Comparison of ENCODE assay signal across 10 cellular contexts in the genomic region with DNA sequence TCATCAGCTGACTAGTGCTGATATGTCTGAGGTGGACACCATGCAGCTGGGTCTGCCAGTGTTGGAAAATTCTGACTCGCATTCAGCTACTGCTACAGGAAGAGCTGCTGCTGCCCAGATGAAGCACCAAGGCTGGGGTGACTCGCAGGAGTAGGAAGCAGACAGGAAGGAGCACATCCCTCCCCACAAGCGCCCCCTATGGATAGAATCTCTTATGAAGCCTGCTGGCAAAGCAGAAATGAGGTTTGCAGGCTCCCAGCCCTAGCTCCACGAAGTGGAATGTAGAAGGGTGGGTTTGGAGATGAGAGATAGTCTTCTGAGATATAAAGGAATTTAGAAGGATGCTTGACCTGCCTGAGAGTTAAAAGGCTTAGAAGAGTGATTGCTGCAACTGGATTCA.
A peak's percentile ranks its signal among the peaks of the same experiment; 100 is the strongest.
DNase-seq lines count a peak whose midpoint lies in the region; ATAC-seq and TF ChIP-seq lines count a peak whose summit lies in the region.
"Had no signal": no experiment of that assay in that cellular context is flagged by ENCODE, and none has a peak within 500 bp of the region (broad histone marks: within the 10 kb centered on the region; RNA-seq: fewer than 3 reads in every experiment).

No MANE protein-coding gene starts in this region.

- no peak overlapping the region for H3K18ac ChIP-seq in IMR-90 (ENCODE audit: low read depth, low read length)

- H2BK20ac ChIP-seq in IMR-90 (ENCODE audit: low read depth, low read length), result no peak overlapping the region

- H3K27me3 Mint-ChIP-seq in neural crest cell (ENCODE audit: low read depth), result no peaks in the 10 kb centered on the region
- H3K27me3 Mint-ChIP-seq: activated T-cell treated with anti-CD3 and anti-CD28 coated beads, Interleukin-2, amount 50 U/mL, for 24 hours; T-helper 17 cell had no signal

- H3K9me3 Mint-ChIP-seq in neural crest cell, result no peaks in the 10 kb centered on the region

- no peaks in the 10 kb centered on the region for H4K20me1 ChIP-seq in IMR-90 (ENCODE audit: insufficient read depth, low read length)
- no peaks in the 10 kb centered on the region for H4K20me1 ChIP-seq in mammary epithelial cell (ENCODE audit: insufficient read depth, low read length)

- H3K27me3 ChIP-seq in GM06990 (replicated peaks; ENCODE audit: control insufficient read depth, insufficient read depth, low read length) (no peaks in the 10 kb centered on the region; the same call in 1 of the 2 replicates), IMR-90 (ENCODE audit: control insufficient read depth, insufficient read depth, low read length) (no peaks in the 10 kb centered on the region), mammary epithelial cell (ENCODE audit: insufficient read depth, low read length) (no peaks in the 10 kb centered on the region)
- H3K27me3 ChIP-seq: stomach had no signal

- H3K79me1 ChIP-seq in IMR-90 (ENCODE audit: low read depth in 1 of 2, low read length in 2 of 2), result no peaks in the 10 kb centered on the region

- H3K14ac ChIP-seq in IMR-90 (replicated peaks; ENCODE audit: low read depth, low read length), result no peak overlapping the region

- no peak overlapping the region for H4K8ac ChIP-seq in IMR-90 (ENCODE audit: low read depth in 2 of 2, low read length in 2 of 2)

- peaks cover 18% of the 10 kb centered on the region for H3K4me1 Mint-ChIP-seq in neural crest cell
- H3K4me1 Mint-ChIP-seq: T-helper 17 cell had no signal

- H3K36me3 ChIP-seq in GM06990 (ENCODE audit: control insufficient read depth, insufficient read depth, low read length), result no peaks in the 10 kb centered on the region
- no peaks in the 10 kb centered on the region for H3K36me3 ChIP-seq in IMR-90 (ENCODE audit: control insufficient read depth, insufficient read depth, low read length)
- no peaks in the 10 kb centered on the region for H3K36me3 ChIP-seq in mammary epithelial cell (ENCODE audit: insufficient read depth, low read length)
- H3K36me3 ChIP-seq: stomach had no signal

- H3K4me3 Mint-ChIP-seq in neural crest cell, result no peak overlapping the region
- H3K4me3 Mint-ChIP-seq: activated T-cell treated with anti-CD3 and anti-CD28 coated beads, Interleukin-2, amount 50 U/mL, for 24 hours; T-helper 17 cell had no signal

- no peak for TF ChIP-seq RAD21 in IMR-90 (IDR thresholded peaks at IDR 0.05; ENCODE audit: low read length)

- TF ChIP-seq CTCF in GM06990 (IDR thresholded peaks at IDR 0.05; ENCODE audit: insufficient read depth, low read length, poor library complexity, severe bottlenecking) (peak; percentile 27), IMR-90 (conservative IDR thresholded peaks at IDR 0.05; ENCODE audit: low read depth, low read length) (no peak), mammary epithelial cell (conservative IDR thresholded peaks at IDR 0.05 in 1 of 2, IDR thresholded peaks at IDR 0.05 in 1 of 2; ENCODE audit: extremely low read depth in 1 of 2, insufficient read depth in 1 of 2, low read depth in 1 of 2, low read length in 2 of 2) (no peak), neural crest cell (conservative IDR thresholded peaks at IDR 0.05) (peak; percentile 45)

- H2BK5ac ChIP-seq in IMR-90 (ENCODE audit: low read depth, low read length, poor library complexity, severe bottlenecking), result no peak overlapping the region

- H3K79me2 ChIP-seq in mammary epithelial cell (ENCODE audit: insufficient read depth, low read length), result no peaks in the 10 kb centered on the region

- no peak overlapping the region for H2BK120ac ChIP-seq in IMR-90 (ENCODE audit: low read depth, low read length)

- no peak overlapping the region for H3K27ac Mint-ChIP-seq in neural crest cell (ENCODE audit: unreplicated experiment)
- H3K27ac Mint-ChIP-seq: activated T-cell treated with anti-CD3 and anti-CD28 coated beads, Interleukin-2, amount 50 U/mL, for 24 hours; T-helper 17 cell had no signal

- no peak overlapping the region for H2AK5ac ChIP-seq in IMR-90 (ENCODE audit: low read depth, low read length)

- H3K4me2 ChIP-seq in IMR-90 (ENCODE audit: low read depth, low read length) (no peak overlapping the region), mammary epithelial cell (ENCODE audit: insufficient read depth, low read depth, low read length) (no peak overlapping the region)

- no peaks in the 10 kb centered on the region for H3K36me3 Mint-ChIP-seq in neural crest cell (ENCODE audit: low read depth)

- POLR2A ChIA-PET in IMR-90 (lab: Charles Lee; ENCODE audit: unreplicated experiment), result no interaction called here

- no peak overlapping the region for H3K23ac ChIP-seq in IMR-90 (ENCODE audit: low read depth, low read length)

- no peak overlapping the region for H4K91ac ChIP-seq in IMR-90 (ENCODE audit: insufficient read depth, low read depth, low read length)

- H2BK15ac ChIP-seq in IMR-90 (ENCODE audit: low read depth, low read length), result no peak overlapping the region

- H3K9me1 ChIP-seq in IMR-90 (ENCODE audit: insufficient read depth, low read length), result no peaks in the 10 kb centered on the region

- in situ Hi-C loops in IMR-90 (cut with MboI; ENCODE audit: low sequenced_read_pairs), result no loop called here
- in situ Hi-C loops in mammary epithelial cell (cut with MboI; ENCODE audit: low sequenced_read_pairs in 2 of 2), result loop anchor here (25.0 kb wide), 2 partner anchors 350 to 950 kb away; no protein-coding TSS in a partner anchor

- no peak overlapping the region for H4K5ac ChIP-seq in IMR-90 (ENCODE audit: low read depth, low read length)

- H2AK9ac ChIP-seq in IMR-90 (replicated peaks; ENCODE audit: low read depth, low read length, poor library complexity), result no peak overlapping the region

- BruUV-seq in IMR-90 (replicated peaks; lab: Mats Ljungman, UMichigan) (no TSS peak), mammary epithelial cell (replicated peaks; lab: Mats Ljungman, UMichigan) (no TSS peak)

- H3K4me3 ChIP-seq in GM06990 (replicated peaks; ENCODE audit: low read depth, low read length) (no peak overlapping the region), IMR-90 (ENCODE audit: insufficient read depth, low read depth, low read length) (no peak overlapping the region), mammary epithelial cell (replicated peaks in 1 of 3; ENCODE audit: insufficient read depth in 1 of 3, low read depth in 2 of 3, low read length in 3 of 3) (no peak overlapping the region)
- H3K4me3 ChIP-seq: stomach had no signal

- H3K9me3 ChIP-seq in IMR-90 (ENCODE audit: control insufficient read depth, insufficient read depth, low read length) (0 out of 2 replicates have a peak, but pooled peaks cover 3% of the 10 kb centered on the region), mammary epithelial cell (replicated peaks; ENCODE audit: insufficient read depth, low read length) (peaks cover 4% of the 10 kb centered on the region)
- H3K9me3 ChIP-seq: stomach had no signal

- no peak for ATAC-seq in IMR-90 (ENCODE audit: low read depth)
- no peak for ATAC-seq in HG03108 (IDR thresholded peaks at IDR 0.05; ENCODE audit: unreplicated experiment)
- ATAC-seq in GM21576 (IDR thresholded peaks at IDR 0.05; ENCODE audit: unreplicated experiment), result no peak
- ATAC-seq: T-helper 17 cell had no signal

- no peak overlapping the region for H3K9ac ChIP-seq in IMR-90 (ENCODE audit: low read depth, low read length)
- H3K9ac ChIP-seq in mammary epithelial cell (ENCODE audit: insufficient read depth, low read length), result no peak overlapping the region

- TF ChIP-seq POLR2A in IMR-90 (IDR thresholded peaks at IDR 0.05; ENCODE audit: low read depth, low read length), result no peak

- no peak overlapping the region for H3K56ac ChIP-seq in IMR-90 (ENCODE audit: extremely low read depth, insufficient read depth, low read length)

- H3K4me1 ChIP-seq in IMR-90 (ENCODE audit: control insufficient read depth, insufficient read depth, low read length) (no peaks in the 10 kb centered on the region), mammary epithelial cell (ENCODE audit: insufficient read depth, low read length) (no peaks in the 10 kb centered on the region)
- H3K4me1 ChIP-seq: stomach had no signal

- no peak overlapping the region for H3K27ac ChIP-seq in IMR-90 (ENCODE audit: insufficient read depth, low read length)
- H3K27ac ChIP-seq in mammary epithelial cell (ENCODE audit: insufficient read depth, low read depth, low read length), result no peak overlapping the region
- H3K27ac ChIP-seq: stomach had no signal

- WGBS in IMR-90 (ENCODE audit: extremely low coverage in 2 of 2, insufficient read length in 1 of 2), 2 experiments, result no CpG with 5 or more reads among the region's 4 CpGs
- 82% methylated on average over 3 of the region's 4 CpGs for WGBS in mammary epithelial cell (ENCODE audit: low coverage, missing lambda C conversion rate)

- DNase-seq in GM06990 (ENCODE audit: extremely low read depth, insufficient read length), result no peak
- DNase-seq in IMR-90, result peak; percentile 11
- DNase-seq in mammary epithelial cell, result peak; percentile 15
- DNase-seq in neural crest cell (ENCODE audit: low read depth, low spot score), result no peak
- DNase-seq in NCI-H2171 (lab: John Stamatoyannopoulos, UW), result no peak
- DNase-seq: activated T-cell treated with anti-CD3 and anti-CD28 coated beads, Interleukin-2, amount 50 U/mL, for 24 hours; stomach; T-helper 17 cell had no signal

- CTCF ChIA-PET in IMR-90 (lab: Yijun Ruan, JAX) (interaction anchor here (1.0 to 1.1 kb wide), 2 partner anchors 12 to 132 kb away, joined by 3 read pairs; no protein-coding TSS in a partner anchor), mammary epithelial cell (lab: Charles Lee; ENCODE audit: low non-redundant PET) (interaction anchor here (0.7 kb wide), 1 partner anchor 691 kb away, joined by 3 read pairs; no protein-coding TSS in a partner anchor)

- intact Hi-C loops in IMR-90 (cut with micrococcal nuclease), result no loop called here
- intact Hi-C loops in mammary epithelial cell (cut with micrococcal nuclease), result no loop called here

- dilution Hi-C loops in IMR-90 (cut with HindIII; ENCODE audit: low sequenced_read_pairs, unreplicated experiment) (no loop called here), mammary epithelial cell (cut with HindIII; ENCODE audit: low sequenced_read_pairs) (no loop called here)

- H2AFZ ChIP-seq in IMR-90 (replicated peaks; ENCODE audit: low read length, poor library complexity) (peak overlapping the region; percentile 36), mammary epithelial cell (ENCODE audit: low read depth, low read length) (no peak overlapping the region)

- no peak overlapping the region for H3K4ac ChIP-seq in IMR-90 (ENCODE audit: low read depth, low read length)

TF ChIP-seq in IMR-90, 13 proteins besides CTCF, POLR2A, EP300 and RAD21 (continues in another document):
- no peak for TF ChIP-seq FOS (IDR thresholded peaks at IDR 0.05; ENCODE audit: low read depth, low read length)
- TF ChIP-seq RCOR1 (IDR thresholded peaks at IDR 0.05; ENCODE audit: insufficient replicate concordance, low read length), result no peak
- no peak for TF ChIP-seq CHD1 (IDR thresholded peaks at IDR 0.05; ENCODE audit: low read depth, low read length)
- TF ChIP-seq, protein P1, sequence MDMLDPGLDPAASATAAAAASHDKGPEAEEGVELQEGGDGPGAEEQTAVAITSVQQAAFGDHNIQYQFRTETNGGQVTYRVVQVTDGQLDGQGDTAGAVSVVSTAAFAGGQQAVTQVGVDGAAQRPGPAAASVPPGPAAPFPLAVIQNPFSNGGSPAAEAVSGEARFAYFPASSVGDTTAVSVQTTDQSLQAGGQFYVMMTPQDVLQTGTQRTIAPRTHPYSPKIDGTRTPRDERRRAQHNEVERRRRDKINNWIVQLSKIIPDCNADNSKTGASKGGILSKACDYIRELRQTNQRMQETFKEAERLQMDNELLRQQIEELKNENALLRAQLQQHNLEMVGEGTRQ (IDR thresholded peaks at IDR 0.05; ENCODE audit: low read depth, low read length), result no peak

Comparison
In these comparisons a context has a peak if more than half of its experiments do, and no peak if none do; other contexts are left out.
1. DNase-seq: peak in IMR-90 (single experiment) and mammary epithelial cell (single experiment); none in GM06990 (single experiment), neural crest cell (single experiment) and NCI-H2171 (single experiment).
2. CTCF ChIP-seq: peak in GM06990 (single experiment) and neural crest cell (single experiment); none in IMR-90 (single experiment) and mammary epithelial cell (0 of 2).